ENCODE assay signal across 1 cellular context in the genomic region with DNA sequence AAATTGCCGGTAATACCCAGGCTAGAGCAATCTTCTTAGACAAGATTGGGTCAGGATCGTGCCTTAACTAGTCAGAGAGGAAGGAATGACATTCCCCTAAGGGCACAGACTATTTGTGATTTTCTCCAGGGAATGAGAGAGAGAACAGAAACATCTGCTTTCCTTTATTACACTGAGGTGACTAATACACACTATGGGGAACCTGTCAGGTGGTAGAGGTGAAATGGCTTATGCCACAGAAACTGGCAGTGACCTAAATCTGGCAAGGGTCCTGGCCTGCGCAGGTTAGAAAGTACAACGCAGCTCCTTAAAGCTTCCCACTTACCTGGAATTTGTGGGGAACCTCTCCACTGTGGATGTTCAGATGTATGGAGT.
TF ChIP-seq lines count a peak whose summit lies in the region.

No MANE protein-coding gene starts in this region.

TF ChIP-seq in H1, 55 proteins besides CTCF, POLR2A, EP300 and RAD21:
- TF ChIP-seq TAF1 (IDR thresholded peaks at IDR 0.05; ENCODE audit: low read depth, low read length), result no peak
- no peak for TF ChIP-seq RBBP5 (IDR thresholded peaks at IDR 0.05; ENCODE audit: borderline replicate concordance, low read depth, low read length)
- no peak for TF ChIP-seq SUZ12 (IDR thresholded peaks at IDR 0.05; ENCODE audit: low read length)
- TF ChIP-seq GABPA (IDR thresholded peaks at IDR 0.05; ENCODE audit: borderline replicate concordance, insufficient read depth, low read length), result no peak
- TF ChIP-seq JUN (IDR thresholded peaks at IDR 0.05; ENCODE audit: low read depth, low read length), result no peak
- no peak for TF ChIP-seq KDM4A (IDR thresholded peaks at IDR 0.05; ENCODE audit: low read depth, low read length, severe bottlenecking)
- TF ChIP-seq BACH1 (IDR thresholded peaks at IDR 0.05; ENCODE audit: low read length), result no peak
